In the genomic region with DNA sequence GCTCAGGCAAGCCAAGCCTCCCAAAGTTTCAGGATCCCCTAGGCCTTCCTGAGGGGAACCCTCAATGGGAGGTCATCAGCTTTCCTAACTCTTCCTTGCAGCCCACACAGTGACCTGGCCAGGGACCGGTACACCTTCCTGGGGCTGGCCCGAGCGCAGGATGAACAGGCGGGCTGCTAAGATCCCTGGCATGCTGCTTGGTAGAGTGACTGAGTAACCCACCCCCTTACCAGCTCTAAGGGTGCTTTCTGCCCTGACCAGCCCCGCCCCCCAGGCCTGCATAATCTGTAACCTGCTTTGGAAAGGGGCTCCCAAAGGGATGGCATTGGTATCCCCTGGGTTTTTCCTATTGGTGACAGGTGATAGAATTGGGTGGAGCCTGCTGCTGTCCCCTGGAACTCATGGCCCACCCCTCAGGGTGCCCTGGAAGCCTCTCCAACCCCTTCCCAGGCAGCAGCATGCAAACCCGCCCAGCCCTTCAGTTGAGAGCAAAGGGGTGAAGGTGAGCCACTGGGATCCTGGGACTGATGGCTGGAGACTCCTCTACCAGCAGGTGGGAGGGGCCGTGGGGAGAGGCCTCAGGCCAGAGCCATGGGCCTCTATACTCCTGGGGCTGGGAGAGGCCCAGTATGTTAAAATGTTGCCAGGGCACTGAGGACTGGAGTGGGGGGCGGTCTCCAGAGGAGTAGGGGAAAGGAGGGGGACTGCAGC, we compare ENCODE assay signal across 1 cellular context.
TF ChIP-seq lines count a peak whose summit lies in the region.

No MANE protein-coding gene starts in this region.

TF ChIP-seq in neural cell, 6 proteins besides CTCF, POLR2A, EP300 and RAD21:
- TF ChIP-seq, protein P1, sequence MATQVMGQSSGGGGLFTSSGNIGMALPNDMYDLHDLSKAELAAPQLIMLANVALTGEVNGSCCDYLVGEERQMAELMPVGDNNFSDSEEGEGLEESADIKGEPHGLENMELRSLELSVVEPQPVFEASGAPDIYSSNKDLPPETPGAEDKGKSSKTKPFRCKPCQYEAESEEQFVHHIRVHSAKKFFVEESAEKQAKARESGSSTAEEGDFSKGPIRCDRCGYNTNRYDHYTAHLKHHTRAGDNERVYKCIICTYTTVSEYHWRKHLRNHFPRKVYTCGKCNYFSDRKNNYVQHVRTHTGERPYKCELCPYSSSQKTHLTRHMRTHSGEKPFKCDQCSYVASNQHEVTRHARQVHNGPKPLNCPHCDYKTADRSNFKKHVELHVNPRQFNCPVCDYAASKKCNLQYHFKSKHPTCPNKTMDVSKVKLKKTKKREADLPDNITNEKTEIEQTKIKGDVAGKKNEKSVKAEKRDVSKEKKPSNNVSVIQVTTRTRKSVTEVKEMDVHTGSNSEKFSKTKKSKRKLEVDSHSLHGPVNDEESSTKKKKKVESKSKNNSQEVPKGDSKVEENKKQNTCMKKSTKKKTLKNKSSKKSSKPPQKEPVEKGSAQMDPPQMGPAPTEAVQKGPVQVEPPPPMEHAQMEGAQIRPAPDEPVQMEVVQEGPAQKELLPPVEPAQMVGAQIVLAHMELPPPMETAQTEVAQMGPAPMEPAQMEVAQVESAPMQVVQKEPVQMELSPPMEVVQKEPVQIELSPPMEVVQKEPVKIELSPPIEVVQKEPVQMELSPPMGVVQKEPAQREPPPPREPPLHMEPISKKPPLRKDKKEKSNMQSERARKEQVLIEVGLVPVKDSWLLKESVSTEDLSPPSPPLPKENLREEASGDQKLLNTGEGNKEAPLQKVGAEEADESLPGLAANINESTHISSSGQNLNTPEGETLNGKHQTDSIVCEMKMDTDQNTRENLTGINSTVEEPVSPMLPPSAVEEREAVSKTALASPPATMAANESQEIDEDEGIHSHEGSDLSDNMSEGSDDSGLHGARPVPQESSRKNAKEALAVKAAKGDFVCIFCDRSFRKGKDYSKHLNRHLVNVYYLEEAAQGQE (IDR thresholded peaks at IDR 0.05; ENCODE audit: borderline replicate concordance) = no peak
- TF ChIP-seq TAF1 (IDR thresholded peaks at IDR 0.05; ENCODE audit: low read depth) = no peak
- no peak for TF ChIP-seq EZH2 (IDR thresholded peaks at IDR 0.05; ENCODE audit: borderline replicate concordance, insufficient read depth, low read length, poor library complexity, severe bottlenecking)
- no peak for TF ChIP-seq SMC3 (conservative IDR thresholded peaks at IDR 0.05; ENCODE audit: poor library complexity)
- TF ChIP-seq MXI1 (conservative IDR thresholded peaks at IDR 0.05; ENCODE audit: poor library complexity, severe bottlenecking) = no peak
- TF ChIP-seq POLR2AphosphoS5 (IDR thresholded peaks at IDR 0.05) = no peak
